19 cellular contexts compared by ENCODE assay signal in the genomic region with DNA sequence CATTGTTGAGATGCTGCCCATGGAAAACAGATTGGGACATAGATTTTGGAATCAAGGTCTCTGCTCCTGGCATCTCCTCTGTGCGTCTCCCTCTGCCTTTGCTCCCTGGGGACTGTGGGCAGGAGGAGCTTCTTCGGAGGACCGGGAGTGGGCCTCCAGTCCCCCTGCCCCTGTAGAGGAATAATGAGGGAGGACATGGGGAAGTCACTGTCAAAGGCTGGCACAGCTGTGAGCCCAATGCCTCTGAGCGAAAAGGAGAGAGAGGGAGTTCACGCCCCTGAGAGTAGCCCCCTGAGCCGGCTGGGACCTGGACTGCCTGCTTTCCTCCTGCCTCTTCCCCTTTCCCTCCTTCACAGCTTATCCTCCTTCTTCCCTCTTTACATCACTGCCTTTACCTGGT.
"Had no signal": no experiment of that assay in that cellular context is flagged by ENCODE, and none has a peak within 500 bp of the region (broad histone marks: within the 10 kb centered on the region; RNA-seq: fewer than 3 reads in every experiment).

No MANE protein-coding gene starts in this region.

- H2AFZ ChIP-seq: hepatocyte had no signal

- DNase-seq: colonic mucosa; dermis blood vessel endothelial cell; erythroblast; foreskin keratinocyte; head of caudate nucleus; kidney glomerular epithelial cell; mammary epithelial cell; naive thymus-derived CD4-positive, alpha-beta T cell; nephron progenitor cell; posterior cingulate gyrus; sigmoid colon; stimulated activated CD4-positive, alpha-beta T cell treated with anti-CD3 and anti-CD28 coated beads, Interleukin-12 subunit alpha, Interleukin-12 subunit beta, amount 100 ng/mL, for 4 hours; stimulated activated naive CD8-positive, alpha-beta T cell treated with anti-CD3 and anti-CD28 coated beads, Interleukin-15, Interleukin-2, amounts not matched to agents 100 U/mL and 50 U/mL, for 24 hours; thyroid gland; uterus had no signal

- H3K4me2 ChIP-seq: hepatocyte had no signal

- H3K4me3 ChIP-seq: colonic mucosa, hepatocyte, right atrium auricular region, sigmoid colon, skin epidermis, suprapubic skin, thyroid gland, uterus had no signal

- H3K36me3 ChIP-seq: colonic mucosa, right atrium auricular region, suprapubic skin, thyroid gland, uterus had no signal

- H3K27ac ChIP-seq: colonic mucosa, foreskin keratinocyte, hepatocyte, right atrium auricular region, sigmoid colon, skin epidermis, suprapubic skin, thyroid gland, uterus had no signal

- H3K4me1 ChIP-seq: colonic mucosa, foreskin keratinocyte, right atrium auricular region, sigmoid colon, suprapubic skin, thyroid gland, uterus had no signal

- ATAC-seq: foreskin keratinocyte; naive thymus-derived CD4-positive, alpha-beta T cell; stimulated activated naive CD8-positive, alpha-beta T cell treated with anti-CD3 and anti-CD28 coated beads, Interleukin-15, Interleukin-2, amounts not matched to agents 100 U/mL and 50 U/mL, for 24 hours had no signal

- H3K9me3 ChIP-seq: colonic mucosa, right atrium auricular region, sigmoid colon, suprapubic skin, thyroid gland, uterus had no signal

- H3K27me3 ChIP-seq: colonic mucosa, right atrium auricular region, sigmoid colon, suprapubic skin, thyroid gland, uterus had no signal
